ENCODE assay signal across 8 cellular contexts in genomic region chr1:89629600-89629999, GRCh38. TPM values are rescaled to one million over a fixed set of nuclear protein-coding genes. Genes with fewer than 3 reads are reported as not detected.
DNase-seq lines count a peak whose midpoint lies in the region; ATAC-seq and TF ChIP-seq lines count a peak whose summit lies in the region.
"Not testable (repeated sequence)": the region's sequence is repeated elsewhere in the genome, so short reads cannot be mapped to it uniquely, and the experiment has no call there.

No MANE protein-coding gene starts in this region.

- not testable (repeated sequence) for H3K27me3 Mint-ChIP-seq in T-helper 1 cell treated with Interleukin-12 subunit alpha and Interleukin-12 subunit beta and Interleukin-4 antibody, amounts not matched to agents 30 μg/mL and 1 μg/mL, for 36 hours (ENCODE audit: low read depth); activated CD4-positive, alpha-beta memory T cell treated with anti-CD3 and anti-CD28 coated beads, Interleukin-2, amount 10 ng/mL, durations not matched to agents 7 days and 5 days; activated T-helper 1 cell treated with anti-CD3 and anti-CD28 coated beads, Interleukin-12 subunit alpha, Interleukin-12 subunit beta, Interleukin-2, Interleukin-4 antibody, amounts not matched to agents 30 ng/mL and 10 ng/mL and 1 ng/mL, durations not matched to agents 14 hours and 24 hours and 36 hours (ENCODE audit: insufficient read depth); activated naive CD8-positive, alpha-beta T cell treated with anti-CD3 and anti-CD28 coated beads for 36 hours; memory B cell; stimulated activated naive CD8-positive, alpha-beta T cell treated with anti-CD3 and anti-CD28 coated beads, Interleukin-15, Interleukin-2, amounts not matched to agents 100 ng/mL and 50 ng/mL, for 24 hours

- not testable (repeated sequence) for H2AFZ ChIP-seq in KMS-11 (ENCODE audit: low read depth)

- H3K27ac ChIP-seq in BLaER1 treated with 17β-estradiol and CSF1 and Interleukin-3, amounts not matched to agents 10 nM and 100 nM: not testable (repeated sequence)
- H3K27ac ChIP-seq in KMS-11: peak overlapping the region; percentile 45; the same call in 1 of the 2 replicates

- ATAC-seq in memory B cell (ENCODE audit: low read depth): not testable (repeated sequence)

- not testable (repeated sequence) for TF ChIP-seq CTCF in KMS-11 (conservative IDR thresholded peaks at IDR 0.05; ENCODE audit: low read depth, low read length)

- H3K4me1 Mint-ChIP-seq in T-helper 1 cell treated with Interleukin-12 subunit alpha and Interleukin-12 subunit beta and Interleukin-4 antibody, amounts not matched to agents 30 μg/mL and 1 μg/mL, for 36 hours (ENCODE audit: low read depth): peaks cover 61% of the 10 kb centered on the region
- H3K4me1 Mint-ChIP-seq in activated CD4-positive, alpha-beta memory T cell treated with anti-CD3 and anti-CD28 coated beads, Interleukin-2, amount 10 ng/mL, durations not matched to agents 7 days and 5 days: peaks cover 66% of the 10 kb centered on the region
- peaks cover 68% of the 10 kb centered on the region for H3K4me1 Mint-ChIP-seq in activated T-helper 1 cell treated with anti-CD3 and anti-CD28 coated beads, Interleukin-12 subunit alpha, Interleukin-12 subunit beta, Interleukin-2, Interleukin-4 antibody, amounts not matched to agents 30 ng/mL and 10 ng/mL and 1 ng/mL, durations not matched to agents 14 hours and 24 hours and 36 hours (ENCODE audit: low read depth)
- peaks cover 62% of the 10 kb centered on the region for H3K4me1 Mint-ChIP-seq in activated naive CD8-positive, alpha-beta T cell treated with anti-CD3 and anti-CD28 coated beads for 36 hours
- peaks cover 27% of the 10 kb centered on the region for H3K4me1 Mint-ChIP-seq in memory B cell
- peaks cover 71% of the 10 kb centered on the region for H3K4me1 Mint-ChIP-seq in stimulated activated naive CD8-positive, alpha-beta T cell treated with anti-CD3 and anti-CD28 coated beads, Interleukin-15, Interleukin-2, amounts not matched to agents 100 ng/mL and 50 ng/mL, for 24 hours (ENCODE audit: low read depth)

- H3K4me3 Mint-ChIP-seq in T-helper 1 cell treated with Interleukin-12 subunit alpha and Interleukin-12 subunit beta and Interleukin-4 antibody, amounts not matched to agents 30 μg/mL and 1 μg/mL, for 36 hours: peak overlapping the region; percentile 45
- H3K4me3 Mint-ChIP-seq in activated CD4-positive, alpha-beta memory T cell treated with anti-CD3 and anti-CD28 coated beads, Interleukin-2, amount 10 ng/mL, durations not matched to agents 7 days and 5 days: peak overlapping the region; percentile 19
- H3K4me3 Mint-ChIP-seq in activated T-helper 1 cell treated with anti-CD3 and anti-CD28 coated beads, Interleukin-12 subunit alpha, Interleukin-12 subunit beta, Interleukin-2, Interleukin-4 antibody, amounts not matched to agents 30 ng/mL and 10 ng/mL and 1 ng/mL, durations not matched to agents 14 hours and 24 hours and 36 hours: peak overlapping the region; percentile 68
- peak overlapping the region; percentile 37 for H3K4me3 Mint-ChIP-seq in activated naive CD8-positive, alpha-beta T cell treated with anti-CD3 and anti-CD28 coated beads for 36 hours
- H3K4me3 Mint-ChIP-seq in memory B cell: not testable (repeated sequence)
- H3K4me3 Mint-ChIP-seq in stimulated activated naive CD8-positive, alpha-beta T cell treated with anti-CD3 and anti-CD28 coated beads, Interleukin-15, Interleukin-2, amounts not matched to agents 100 ng/mL and 50 ng/mL, for 24 hours: peak overlapping the region; percentile 29

- not testable (repeated sequence) for H3K4me3 ChIP-seq in BLaER1 treated with 17β-estradiol and CSF1 and Interleukin-3, amounts not matched to agents 10 nM and 100 nM; KMS-11 (IDR thresholded peaks at IDR 0.05; ENCODE audit: insufficient read depth, low read depth, low read length)

- H3K4me1 ChIP-seq in BLaER1 treated with 17β-estradiol and CSF1 and Interleukin-3, amounts not matched to agents 10 nM and 100 nM: peaks cover 28 to 36% (median 31%) of the 10 kb centered on the region in 10 experiments
- H3K4me1 ChIP-seq in KMS-11 (ENCODE audit: low read depth, poor library complexity, severe bottlenecking): peaks cover 50% of the 10 kb centered on the region

- POLR2A ChIA-PET in activated CD4-positive, alpha-beta memory T cell treated with anti-CD3 and anti-CD28 coated beads, Interleukin-2, amount 10 ng/mL, durations not matched to agents 7 days and 5 days (lab: Charles Lee): interaction anchor here (0.5 to 24.5 kb wide), 12 partner anchors 9 to 430 kb away, joined by 3 to 828 read pairs (median 8); no protein-coding TSS in a partner anchor

- not testable (repeated sequence) for H3K27me3 ChIP-seq in BLaER1 treated with 17β-estradiol and CSF1 and Interleukin-3, amounts not matched to agents 10 nM and 100 nM; KMS-11 (ENCODE audit: insufficient read depth, low read depth)

- H3K36me3 ChIP-seq in BLaER1 treated with 17β-estradiol and CSF1 and Interleukin-3, amounts not matched to agents 10 nM and 100 nM: peaks cover 8 to 55% (median 27%) of the 10 kb centered on the region in 11 experiments; a peak in 20 of 22 replicates
- H3K36me3 ChIP-seq in KMS-11 (ENCODE audit: insufficient read depth): not testable (repeated sequence)

- peaks cover 21% of the 10 kb centered on the region for H3K36me3 Mint-ChIP-seq in T-helper 1 cell treated with Interleukin-12 subunit alpha and Interleukin-12 subunit beta and Interleukin-4 antibody, amounts not matched to agents 30 μg/mL and 1 μg/mL, for 36 hours (ENCODE audit: low read depth)
- peaks cover 55% of the 10 kb centered on the region for H3K36me3 Mint-ChIP-seq in activated CD4-positive, alpha-beta memory T cell treated with anti-CD3 and anti-CD28 coated beads, Interleukin-2, amount 10 ng/mL, durations not matched to agents 7 days and 5 days (ENCODE audit: low read depth)
- peaks cover 13% of the 10 kb centered on the region for H3K36me3 Mint-ChIP-seq in activated T-helper 1 cell treated with anti-CD3 and anti-CD28 coated beads, Interleukin-12 subunit alpha, Interleukin-12 subunit beta, Interleukin-2, Interleukin-4 antibody, amounts not matched to agents 30 ng/mL and 10 ng/mL and 1 ng/mL, durations not matched to agents 14 hours and 24 hours and 36 hours (ENCODE audit: low read depth)
- peaks cover 33% of the 10 kb centered on the region for H3K36me3 Mint-ChIP-seq in activated naive CD8-positive, alpha-beta T cell treated with anti-CD3 and anti-CD28 coated beads for 36 hours
- H3K36me3 Mint-ChIP-seq in memory B cell: not testable (repeated sequence)
- peaks cover 19% of the 10 kb centered on the region for H3K36me3 Mint-ChIP-seq in stimulated activated naive CD8-positive, alpha-beta T cell treated with anti-CD3 and anti-CD28 coated beads, Interleukin-15, Interleukin-2, amounts not matched to agents 100 ng/mL and 50 ng/mL, for 24 hours (ENCODE audit: low read depth)

- not testable (repeated sequence) for H4K20me1 ChIP-seq in BLaER1 treated with 17β-estradiol and CSF1 and Interleukin-3, amounts not matched to agents 10 nM and 100 nM; KMS-11 (ENCODE audit: insufficient read depth)

- peak overlapping the region; percentile 85 for H3K27ac Mint-ChIP-seq in T-helper 1 cell treated with Interleukin-12 subunit alpha and Interleukin-12 subunit beta and Interleukin-4 antibody, amounts not matched to agents 30 μg/mL and 1 μg/mL, for 36 hours
- H3K27ac Mint-ChIP-seq in activated CD4-positive, alpha-beta memory T cell treated with anti-CD3 and anti-CD28 coated beads, Interleukin-2, amount 10 ng/mL, durations not matched to agents 7 days and 5 days: peak overlapping the region; percentile 73
- H3K27ac Mint-ChIP-seq in activated T-helper 1 cell treated with anti-CD3 and anti-CD28 coated beads, Interleukin-12 subunit alpha, Interleukin-12 subunit beta, Interleukin-2, Interleukin-4 antibody, amounts not matched to agents 30 ng/mL and 10 ng/mL and 1 ng/mL, durations not matched to agents 14 hours and 24 hours and 36 hours: peak overlapping the region; percentile 84
- peak overlapping the region; percentile 68 for H3K27ac Mint-ChIP-seq in activated naive CD8-positive, alpha-beta T cell treated with anti-CD3 and anti-CD28 coated beads for 36 hours
- H3K27ac Mint-ChIP-seq in memory B cell: peak overlapping the region; percentile 24
- peak overlapping the region; percentile 46 for H3K27ac Mint-ChIP-seq in stimulated activated naive CD8-positive, alpha-beta T cell treated with anti-CD3 and anti-CD28 coated beads, Interleukin-15, Interleukin-2, amounts not matched to agents 100 ng/mL and 50 ng/mL, for 24 hours

- CTCF ChIA-PET in activated CD4-positive, alpha-beta memory T cell treated with anti-CD3 and anti-CD28 coated beads, Interleukin-2, amount 10 ng/mL, durations not matched to agents 7 days and 5 days (lab: Charles Lee): interaction anchor here (0.9 to 10.7 kb wide), 13 partner anchors 10 to 146 kb away, joined by 3 to 174 read pairs (median 4); no protein-coding TSS in a partner anchor

- DNase-seq in activated CD4-positive, alpha-beta memory T cell treated with anti-CD3 and anti-CD28 coated beads, Interleukin-2, amount 10 ng/mL, durations not matched to agents 7 days and 5 days; activated T-helper 1 cell treated with anti-CD3 and anti-CD28 coated beads, Interleukin-12 subunit alpha, Interleukin-12 subunit beta, Interleukin-2, Interleukin-4 antibody, amounts not matched to agents 30 ng/mL and 10 ng/mL and 1 ng/mL, durations not matched to agents 14 hours and 24 hours and 36 hours (ENCODE audit: low spot score); activated naive CD8-positive, alpha-beta T cell treated with anti-CD3 and anti-CD28 coated beads for 36 hours; memory B cell (ENCODE audit: low spot score in 2 of 2): not testable (repeated sequence)

- not testable (repeated sequence) for H3K79me2 ChIP-seq in KMS-11 (ENCODE audit: insufficient read depth, low read depth)

- not testable (repeated sequence) for H3K9ac ChIP-seq in BLaER1 treated with 17β-estradiol and CSF1 and Interleukin-3, amounts not matched to agents 10 nM and 100 nM; KMS-11

- not testable (repeated sequence) for H3K9me3 ChIP-seq in BLaER1 treated with 17β-estradiol and CSF1 and Interleukin-3, amounts not matched to agents 10 nM and 100 nM (replicated peaks in 1 of 11)

- H3K4me2 ChIP-seq in BLaER1 treated with 17β-estradiol and CSF1 and Interleukin-3, amounts not matched to agents 10 nM and 100 nM: peak overlapping the region; percentile 85 to 98 (median 90); a peak in 19 of 22 replicates
- peak overlapping the region; percentile 51; the same call in 1 of the 2 replicates for H3K4me2 ChIP-seq in KMS-11

- intact Hi-C loops in activated T-helper 1 cell treated with anti-CD3 and anti-CD28 coated beads, Interleukin-12 subunit alpha, Interleukin-12 subunit beta, Interleukin-2, Interleukin-4 antibody, amounts not matched to agents 30 ng/mL and 10 ng/mL and 1 ng/mL, durations not matched to agents 14 hours and 24 hours and 36 hours (cut with micrococcal nuclease): not testable (repeated sequence)

- not testable (repeated sequence) for H3K9me3 Mint-ChIP-seq in T-helper 1 cell treated with Interleukin-12 subunit alpha and Interleukin-12 subunit beta and Interleukin-4 antibody, amounts not matched to agents 30 μg/mL and 1 μg/mL, for 36 hours; activated CD4-positive, alpha-beta memory T cell treated with anti-CD3 and anti-CD28 coated beads, Interleukin-2, amount 10 ng/mL, durations not matched to agents 7 days and 5 days; activated T-helper 1 cell treated with anti-CD3 and anti-CD28 coated beads, Interleukin-12 subunit alpha, Interleukin-12 subunit beta, Interleukin-2, Interleukin-4 antibody, amounts not matched to agents 30 ng/mL and 10 ng/mL and 1 ng/mL, durations not matched to agents 14 hours and 24 hours and 36 hours; activated naive CD8-positive, alpha-beta T cell treated with anti-CD3 and anti-CD28 coated beads for 36 hours; memory B cell; stimulated activated naive CD8-positive, alpha-beta T cell treated with anti-CD3 and anti-CD28 coated beads, Interleukin-15, Interleukin-2, amounts not matched to agents 100 ng/mL and 50 ng/mL, for 24 hours

RNA-seq across cellular contexts. Expression of gene LRRC8C, which starts 3.3 kb away (rescaled TPM):
- 10 to 100 TPM; 52.5 to 55.6 TPM for total RNA-seq in activated CD4-positive, alpha-beta memory T cell treated with anti-CD3 and anti-CD28 coated beads, Interleukin-2, amount 10 ng/mL, durations not matched to agents 7 days and 5 days
- total RNA-seq in activated T-helper 1 cell treated with anti-CD3 and anti-CD28 coated beads, Interleukin-12 subunit alpha, Interleukin-12 subunit beta, Interleukin-2, Interleukin-4 antibody, amounts not matched to agents 30 ng/mL and 10 ng/mL and 1 ng/mL, durations not matched to agents 14 hours and 24 hours and 36 hours: 64.3 and 66.1 TPM in 2 replicates
- total RNA-seq in activated naive CD8-positive, alpha-beta T cell treated with anti-CD3 and anti-CD28 coated beads for 36 hours: 10 to 100 TPM; 31.7 to 32.3 TPM

Comparison
In these comparisons a context has a peak if more than half of its experiments do, and no peak if none do; other contexts are left out.
1. H3K27ac Mint-ChIP-seq: peak in every context shown above with its lines; median percentile 85 in T-helper 1 cell treated with Interleukin-12 subunit alpha and Interleukin-12 subunit beta and Interleukin-4 antibody, amounts not matched to agents 30 μg/mL and 1 μg/mL, for 36 hours; 84 in activated T-helper 1 cell treated with anti-CD3 and anti-CD28 coated beads, Interleukin-12 subunit alpha, Interleukin-12 subunit beta, Interleukin-2, Interleukin-4 antibody, amounts not matched to agents 30 ng/mL and 10 ng/mL and 1 ng/mL, durations not matched to agents 14 hours and 24 hours and 36 hours; 73 in activated CD4-positive, alpha-beta memory T cell treated with anti-CD3 and anti-CD28 coated beads, Interleukin-2, amount 10 ng/mL, durations not matched to agents 7 days and 5 days; 68 in activated naive CD8-positive, alpha-beta T cell treated with anti-CD3 and anti-CD28 coated beads for 36 hours; 46 in stimulated activated naive CD8-positive, alpha-beta T cell treated with anti-CD3 and anti-CD28 coated beads, Interleukin-15, Interleukin-2, amounts not matched to agents 100 ng/mL and 50 ng/mL, for 24 hours; 24 in memory B cell.